Comparison of ENCODE assay signal across 14 cellular contexts in genomic region chr4:102493794-102494193, GRCh38. TPM values are rescaled to one million over a fixed set of nuclear protein-coding genes. Genes with fewer than 3 reads are reported as not detected.
DNase-seq lines count a peak whose midpoint lies in the region; ATAC-seq and TF ChIP-seq lines count a peak whose summit lies in the region.
"Had no signal": no experiment of that assay in that cellular context is flagged by ENCODE, and none has a peak within 500 bp of the region (broad histone marks: within the 10 kb centered on the region; RNA-seq: fewer than 3 reads in every experiment).

No MANE protein-coding gene starts in this region.

- H3K4me3 ChIP-seq in upper lobe of right lung, result no peak overlapping the region
- H3K4me3 ChIP-seq: A549, SJCRH30 had no signal

- H3K4me1 Mint-ChIP-seq in activated CD4-positive, alpha-beta T cell treated with anti-CD3 and anti-CD28 coated beads for 36 hours, result peaks cover 22% of the 10 kb centered on the region
- H3K4me1 Mint-ChIP-seq in activated CD8-positive, alpha-beta T cell treated with anti-CD3 and anti-CD28 coated beads, Interleukin-2, amount 10 ng/mL, durations not matched to agents 7 days and 5 days (ENCODE audit: low read depth), result peaks cover 17% of the 10 kb centered on the region

- CTCF ChIA-PET in activated CD4-positive, alpha-beta T cell treated with anti-CD3 and anti-CD28 coated beads for 36 hours (lab: Charles Lee), result interaction anchor here (0.6 kb wide), 1 partner anchor 59 kb away, joined by 3 read pairs; no protein-coding TSS in a partner anchor
- CTCF ChIA-PET in activated CD8-positive, alpha-beta T cell treated with anti-CD3 and anti-CD28 coated beads, Interleukin-2, amount 10 ng/mL, durations not matched to agents 7 days and 5 days (lab: Charles Lee), result no interaction called here
- CTCF ChIA-PET in HEK293T (lab: Yijun Ruan, JAX), result no interaction called here

- POLR2A ChIA-PET in activated CD4-positive, alpha-beta T cell treated with anti-CD3 and anti-CD28 coated beads for 36 hours (lab: Charles Lee), result no interaction called here
- POLR2A ChIA-PET in activated CD8-positive, alpha-beta T cell treated with anti-CD3 and anti-CD28 coated beads, Interleukin-2, amount 10 ng/mL, durations not matched to agents 7 days and 5 days (lab: Charles Lee), result no interaction called here
- POLR2A ChIA-PET in HEK293T (lab: Yijun Ruan, JAX), result no interaction called here

- H3K27me3 Mint-ChIP-seq in activated CD4-positive, alpha-beta T cell treated with anti-CD3 and anti-CD28 coated beads for 36 hours, result no peaks in the 10 kb centered on the region
- no peaks in the 10 kb centered on the region for H3K27me3 Mint-ChIP-seq in activated CD8-positive, alpha-beta T cell treated with anti-CD3 and anti-CD28 coated beads, Interleukin-2, amount 10 ng/mL, durations not matched to agents 7 days and 5 days (ENCODE audit: low read depth)
- H3K27me3 Mint-ChIP-seq: activated B cell treated with CpG ODN at 0.5 μM for 24 hours had no signal

- no peak overlapping the region for H3K4me3 Mint-ChIP-seq in activated CD4-positive, alpha-beta T cell treated with anti-CD3 and anti-CD28 coated beads for 36 hours
- no peak overlapping the region for H3K4me3 Mint-ChIP-seq in activated CD8-positive, alpha-beta T cell treated with anti-CD3 and anti-CD28 coated beads, Interleukin-2, amount 10 ng/mL, durations not matched to agents 7 days and 5 days
- H3K4me3 Mint-ChIP-seq: activated B cell treated with CpG ODN at 0.5 μM for 24 hours had no signal

- H3K36me3 Mint-ChIP-seq in activated CD4-positive, alpha-beta T cell treated with anti-CD3 and anti-CD28 coated beads for 36 hours (ENCODE audit: low read depth), result no peaks in the 10 kb centered on the region
- H3K36me3 Mint-ChIP-seq in activated CD8-positive, alpha-beta T cell treated with anti-CD3 and anti-CD28 coated beads, Interleukin-2, amount 10 ng/mL, durations not matched to agents 7 days and 5 days (ENCODE audit: low read depth), result peaks cover 7% of the 10 kb centered on the region

- no peaks in the 10 kb centered on the region for H3K9me3 ChIP-seq in upper lobe of right lung
- H3K9me3 ChIP-seq: A549, SJCRH30 had no signal

- no peak for DNase-seq in activated CD4-positive, alpha-beta T cell treated with anti-CD3 and anti-CD28 coated beads for 36 hours
- DNase-seq in activated CD4-positive, alpha-beta T cell treated with anti-CD3 and anti-CD28 coated beads for 1 hour, result no peak
- DNase-seq in NCI-H1417 (lab: John Stamatoyannopoulos, UW) (peak in 2 of 3 experiments; percentile 69 to 93), upper lobe of right lung (no peak), HEK293T (ENCODE audit: extremely low spot score) (no peak), GDM1 (lab: John Stamatoyannopoulos, UW) (no peak)
- DNase-seq in activated CD8-positive, alpha-beta T cell treated with anti-CD3 and anti-CD28 coated beads, Interleukin-2, amount 10 ng/mL, durations not matched to agents 7 days and 5 days, result no peak
- DNase-seq: activated B cell treated with CpG ODN at 0.5 μM for 24 hours; SJCRH30; stimulated activated CD4-positive, alpha-beta T cell treated with anti-CD3 and anti-CD28 coated beads, Interleukin-4, amount 100 ng/mL, for 24 hours; substantia nigra had no signal

- no peak for ATAC-seq in activated CD4-positive, alpha-beta T cell treated with anti-CD3 and anti-CD28 coated beads for 36 hours
- peak; percentile 33 for ATAC-seq in activated CD8-positive, alpha-beta T cell treated with anti-CD3 and anti-CD28 coated beads, Interleukin-2, amount 10 ng/mL, durations not matched to agents 7 days and 5 days
- ATAC-seq in upper lobe of right lung (peak; percentile 59), GM21367 (IDR thresholded peaks at IDR 0.05; ENCODE audit: unreplicated experiment) (no peak)
- ATAC-seq: A549 had no signal

- H3K9me3 Mint-ChIP-seq in activated CD4-positive, alpha-beta T cell treated with anti-CD3 and anti-CD28 coated beads for 36 hours (ENCODE audit: low read depth), result peaks cover 4% of the 10 kb centered on the region
- H3K9me3 Mint-ChIP-seq in activated CD8-positive, alpha-beta T cell treated with anti-CD3 and anti-CD28 coated beads, Interleukin-2, amount 10 ng/mL, durations not matched to agents 7 days and 5 days (ENCODE audit: insufficient read depth), result no peaks in the 10 kb centered on the region
- H3K9me3 Mint-ChIP-seq: activated B cell treated with CpG ODN at 0.5 μM for 24 hours had no signal

- no peaks in the 10 kb centered on the region for H3K36me3 ChIP-seq in upper lobe of right lung
- H3K36me3 ChIP-seq: SJCRH30 had no signal

- H3K27me3 ChIP-seq in upper lobe of right lung, result no peaks in the 10 kb centered on the region
- H3K27me3 ChIP-seq: SJCRH30 had no signal

- no peaks in the 10 kb centered on the region for H3K4me1 ChIP-seq in upper lobe of right lung
- H3K4me1 ChIP-seq: A549 had no signal

- intact Hi-C loops in activated CD4-positive, alpha-beta T cell treated with anti-CD3 and anti-CD28 coated beads for 36 hours (cut with DNase I, micrococcal nuclease), result no loop called here
- intact Hi-C loops in upper lobe of right lung (cut with DNase I), result no loop called here

- no peak overlapping the region for H3K27ac ChIP-seq in upper lobe of right lung
- H3K27ac ChIP-seq: A549, SJCRH30 had no signal

- H3K27ac Mint-ChIP-seq in activated CD4-positive, alpha-beta T cell treated with anti-CD3 and anti-CD28 coated beads for 36 hours, result peak overlapping the region; percentile 7
- H3K27ac Mint-ChIP-seq in activated CD8-positive, alpha-beta T cell treated with anti-CD3 and anti-CD28 coated beads, Interleukin-2, amount 10 ng/mL, durations not matched to agents 7 days and 5 days, result no peak overlapping the region
- H3K27ac Mint-ChIP-seq: activated B cell treated with CpG ODN at 0.5 μM for 24 hours; activated T-helper 2 cell treated with anti-CD3 and anti-CD28 coated beads, Interferon-gamma antibody, Interleukin-2, Interleukin-4, amounts not matched to agents 10 μg/mL and 5 μg/mL and 100 μg/mL, durations not matched to agents 14 hours and 24 hours and 36 hours had no signal

- no peak for TF ChIP-seq CTCF in upper lobe of right lung (IDR thresholded peaks at IDR 0.05)

TF ChIP-seq in HEK293T, 16 proteins besides CTCF, POLR2A, EP300 and RAD21:
- TF ChIP-seq HDGF (IDR thresholded peaks at IDR 0.05; ENCODE audit: borderline replicate concordance), result no peak
- TF ChIP-seq TARDBP (IDR thresholded peaks at IDR 0.05), result no peak
- no peak for TF ChIP-seq BHLHE40 (IDR thresholded peaks at IDR 0.05; ENCODE audit: borderline replicate concordance)
- no peak for TF ChIP-seq FOXA1 (IDR thresholded peaks at IDR 0.05)

RNA-seq across cellular contexts. Expression of gene NFKB1, which starts 7.4 kb away (rescaled TPM):
- total RNA-seq in activated CD4-positive, alpha-beta T cell treated with anti-CD3 and anti-CD28 coated beads for 36 hours, result 100 to 1,000 TPM; 167 to 174 TPM
- total RNA-seq in activated CD8-positive, alpha-beta T cell treated with anti-CD3 and anti-CD28 coated beads, Interleukin-2, amount 10 ng/mL, durations not matched to agents 7 days and 5 days, result 100 to 1,000 TPM; 150 to 162 TPM
- total RNA-seq in upper lobe of right lung, result 48.8 TPM

Comparison
In these comparisons a context has a peak if more than half of its experiments do, and no peak if none do; other contexts are left out.
1. ATAC-seq: peak in activated CD8-positive, alpha-beta T cell treated with anti-CD3 and anti-CD28 coated beads, Interleukin-2, amount 10 ng/mL, durations not matched to agents 7 days and 5 days (single experiment) and upper lobe of right lung (single experiment); none in activated CD4-positive, alpha-beta T cell treated with anti-CD3 and anti-CD28 coated beads for 36 hours (single experiment) and GM21367 (single experiment).
2. DNase-seq: peak in NCI-H1417 (2 of 3); none in activated CD4-positive, alpha-beta T cell treated with anti-CD3 and anti-CD28 coated beads for 36 hours (single experiment), activated CD4-positive, alpha-beta T cell treated with anti-CD3 and anti-CD28 coated beads for 1 hour (single experiment), activated CD8-positive, alpha-beta T cell treated with anti-CD3 and anti-CD28 coated beads, Interleukin-2, amount 10 ng/mL, durations not matched to agents 7 days and 5 days (single experiment), upper lobe of right lung (single experiment), HEK293T (single experiment) and GDM1 (single experiment).